ENCODE assay signal across 1 cellular context in genomic region chr1:162179121-162179520, GRCh38.
TF ChIP-seq lines count a peak whose summit lies in the region.

No MANE protein-coding gene starts in this region.

TF ChIP-seq in GM23338, 12 proteins besides CTCF, POLR2A, EP300 and RAD21 (continued from another document):
- TF ChIP-seq ZNF462 (CRISPR knock-in tag; IDR thresholded peaks at IDR 0.05) (no peak), EZH2 (IDR thresholded peaks at IDR 0.05; ENCODE audit: low read depth, unreplicated experiment) (no peak), ETS1 (IDR thresholded peaks at IDR 0.05) (no peak), JUNB (IDR thresholded peaks at IDR 0.05; ENCODE audit: unreplicated experiment) (no peak), POLR2AphosphoS5 (IDR thresholded peaks at IDR 0.05; ENCODE audit: low read depth) (no peak), ZNF331 (CRISPR knock-in tag; IDR thresholded peaks at IDR 0.05; ENCODE audit: low read depth) (no peak), EZH2phosphoT487 (IDR thresholded peaks at IDR 0.05; ENCODE audit: unreplicated experiment) (no peak), STAT1 (IDR thresholded peaks at IDR 0.05; ENCODE audit: unreplicated experiment) (no peak), NANOG (IDR thresholded peaks at IDR 0.05; ENCODE audit: borderline replicate concordance) (no peak), REST (IDR thresholded peaks at IDR 0.05; ENCODE audit: unreplicated experiment) (no peak)
TF ChIP-seq in GM23338: peak in this region for 0.
